Comparison of ENCODE assay signal across 31 cellular contexts in genomic region chr7:123047955-123048354, GRCh38. TPM values are rescaled to one million over a fixed set of nuclear protein-coding genes. Genes with fewer than 3 reads are reported as not detected.
"Had no signal": no experiment of that assay in that cellular context is flagged by ENCODE, and none has a peak within 500 bp of the region (broad histone marks: within the 10 kb centered on the region; RNA-seq: fewer than 3 reads in every experiment).

No MANE protein-coding gene starts in this region.

- ATAC-seq: stimulated activated effector memory CD8-positive, alpha-beta T cell treated with anti-CD3 and anti-CD28 coated beads, Interleukin-12 subunit alpha, Interleukin-12 subunit beta, amount 100 ng/mL, for 72 hours; stimulated activated memory B cell treated with anti-CD40 and anti-IgM and Interleukin-4, amounts not matched to agents 10 μg/mL and 1 μg/mL and 100 μg/mL, for 72 hours; stimulated activated naive B cell treated with anti-CD40 and anti-IgM and Interleukin-4, amounts not matched to agents 10 μg/mL and 1 μg/mL and 100 μg/mL, for 72 hours; stimulated activated naive CD8-positive, alpha-beta T cell treated with anti-CD3 and anti-CD28 coated beads, Interleukin-15, amount 100 ng/mL, for 72 hours; stimulated activated naive CD8-positive, alpha-beta T cell treated with anti-CD3 and anti-CD28 coated beads, Interleukin-15, Interleukin-2, amounts not matched to agents 100 U/mL and 50 U/mL, for 24 hours; upper lobe of right lung had no signal

- H3K4me1 ChIP-seq: stomach, suprapubic skin, testis, thyroid gland, tibial artery, tibial nerve, upper lobe of left lung, upper lobe of right lung, uterus, vagina had no signal

- H3K27me3 ChIP-seq: stomach, suprapubic skin, testis, thyroid gland, tibial artery, tibial nerve, upper lobe of left lung, upper lobe of right lung, uterus, vagina had no signal

- FAIRE-seq: urothelium cell line had no signal

- DNase-seq: stimulated activated CD4-positive, alpha-beta T cell treated with anti-CD3 and anti-CD28 coated beads, Interleukin-2, amount 100 ng/mL, for 48 hours; stimulated activated CD4-positive, alpha-beta T cell treated with anti-CD3 and anti-CD28 coated beads, Interleukin-4, amount 100 ng/mL, for 1 hour; stimulated activated CD4-positive, alpha-beta T cell treated with anti-CD3 and anti-CD28 coated beads, Interleukin-4, amount 100 ng/mL, for 24 hours; stimulated activated CD4-positive, alpha-beta T cell treated with anti-CD3 and anti-CD28 coated beads, Interleukin-4, amount 100 ng/mL, for 4 hours; stimulated activated CD8-positive, alpha-beta memory T cell treated with anti-CD3 and anti-CD28 coated beads, Interleukin-4, amount 100 ng/mL, for 48 hours; stimulated activated naive B cell treated with anti-CD40 and anti-IgM and Interleukin-4, amounts not matched to agents 10 μg/mL and 1 μg/mL and 100 μg/mL, for 72 hours; stimulated activated naive CD4-positive, alpha-beta T cell; stimulated activated naive CD4-positive, alpha-beta T cell treated with Interleukin-2 at 50 U/mL for 16 hours; stimulated activated naive CD8-positive, alpha-beta T cell treated with anti-CD3 and anti-CD28 coated beads, Interleukin-15, amount 100 ng/mL, for 72 hours; stimulated activated naive CD8-positive, alpha-beta T cell treated with anti-CD3 and anti-CD28 coated beads, Interleukin-15, Interleukin-2, amounts not matched to agents 100 U/mL and 50 U/mL, for 24 hours; stomach; substantia nigra; testis; thyroid gland; tibial artery; trophoblast cell; upper lobe of left lung; upper lobe of right lung; uterus had no signal

- H3K27ac ChIP-seq: stomach, suprapubic skin, testis, thoracic aorta, thyroid gland, tibial artery, tibial nerve, upper lobe of left lung, upper lobe of right lung, uterus, vagina had no signal

- H3K36me3 ChIP-seq: stomach, suprapubic skin, thoracic aorta, thyroid gland, tibial artery, tibial nerve, upper lobe of left lung, upper lobe of right lung, uterus, vagina had no signal

- H3K4me3 ChIP-seq: stomach, suprapubic skin, testis, thoracic aorta, thyroid gland, tibial artery, tibial nerve, upper lobe of left lung, upper lobe of right lung, uterus, vagina had no signal

- H3K9me3 ChIP-seq: testis, thoracic aorta, thyroid gland, vagina had no signal

RNA-seq across cellular contexts. Expression of gene TAS2R16, which starts 52.5 kb away (rescaled TPM):
- total RNA-seq: stomach, subcutaneous adipose tissue, suprapubic skin, temporal lobe, testis, thoracic aorta, thyroid gland, tibial nerve, upper lobe of left lung, upper lobe of right lung, ureter, urinary bladder, uterus, vagina had no signal
- polyA plus RNA-seq: stomach, thymus, urinary bladder had no signal
